ENCODE assay signal across 14 cellular contexts in genomic region chr1:30781906-30782305, GRCh38. TPM values are rescaled to one million over a fixed set of nuclear protein-coding genes. Genes with fewer than 3 reads are reported as not detected.
"Had no signal": no experiment of that assay in that cellular context is flagged by ENCODE, and none has a peak within 500 bp of the region (broad histone marks: within the 10 kb centered on the region; RNA-seq: fewer than 3 reads in every experiment).

No MANE protein-coding gene starts in this region.

- H3K36me3 Mint-ChIP-seq: activated naive CD4-positive, alpha-beta T cell treated with anti-CD3 and anti-CD28 coated beads, Interleukin-2, amount 10 ng/mL, durations not matched to agents 7 days and 5 days; activated naive CD8-positive, alpha-beta T cell treated with anti-CD3 and anti-CD28 coated beads, Interleukin-2, amount 10 ng/mL, durations not matched to agents 7 days and 5 days had no signal

- H3K9me3 Mint-ChIP-seq: activated CD8-positive, alpha-beta T cell treated with anti-CD3 and anti-CD28 coated beads for 36 hours; activated naive CD4-positive, alpha-beta T cell treated with anti-CD3 and anti-CD28 coated beads, Interleukin-2, amount 10 ng/mL, durations not matched to agents 7 days and 5 days; activated naive CD8-positive, alpha-beta T cell treated with anti-CD3 and anti-CD28 coated beads, Interleukin-2, amount 10 ng/mL, durations not matched to agents 7 days and 5 days; activated T-cell treated with anti-CD3 and anti-CD28 coated beads, Interleukin-2, amount 50 U/mL, for 72 hours; activated T-helper 2 cell treated with anti-CD3 and anti-CD28 coated beads, Interferon-gamma antibody, Interleukin-2, Interleukin-4, amounts not matched to agents 10 μg/mL and 5 μg/mL and 100 μg/mL, durations not matched to agents 14 hours and 24 hours and 36 hours; T-helper 2 cell treated with Interferon-gamma antibody and Interleukin-4, amounts not matched to agents 5 μg/mL and 100 μg/mL, for 36 hours had no signal

- H3K27ac Mint-ChIP-seq: activated CD8-positive, alpha-beta T cell treated with anti-CD3 and anti-CD28 coated beads for 36 hours; activated T-cell treated with anti-CD3 and anti-CD28 coated beads, Interleukin-2, amount 50 U/mL, for 72 hours; T-helper 2 cell treated with Interferon-gamma antibody and Interleukin-4, amounts not matched to agents 5 μg/mL and 100 μg/mL, for 36 hours had no signal

- DNase-seq: NCI-H1436 treated with DMSO at 0.1 percent for 48 hours had no signal

- H3K27me3 Mint-ChIP-seq: activated CD4-positive, alpha-beta T cell treated with anti-CD3 and anti-CD28 coated beads for 36 hours; activated CD8-positive, alpha-beta T cell treated with anti-CD3 and anti-CD28 coated beads for 36 hours had no signal

- H3K4me3 Mint-ChIP-seq: activated CD8-positive, alpha-beta T cell treated with anti-CD3 and anti-CD28 coated beads for 36 hours; activated naive CD4-positive, alpha-beta T cell treated with anti-CD3 and anti-CD28 coated beads, Interleukin-2, amount 10 ng/mL, durations not matched to agents 7 days and 5 days had no signal

- H3K27ac ChIP-seq: breast epithelium, SK-N-MC had no signal

- H3K4me3 ChIP-seq: adrenal gland, MG63, SK-N-MC had no signal

- H3K27me3 ChIP-seq: adrenal gland, breast epithelium, MG63 had no signal

- H3K9me3 ChIP-seq: adrenal gland, breast epithelium, MG63 had no signal

- H3K36me3 ChIP-seq: adrenal gland, breast epithelium, MG63, WERI-Rb-1 had no signal

- H3K4me1 ChIP-seq: breast epithelium had no signal

RNA-seq across cellular contexts. Expression of gene LAPTM5, which starts 24.3 kb away (rescaled TPM):
- total RNA-seq: PC-3 had no signal

RNA-seq across cellular contexts. Expression of gene MATN1, which starts 58.5 kb away (rescaled TPM):
- total RNA-seq: breast epithelium, PC-3 had no signal
